8 cellular contexts compared by ENCODE assay signal in genomic region chr7:107579881-107580715, GRCh38. TPM values are rescaled to one million over a fixed set of nuclear protein-coding genes. Genes with fewer than 3 reads are reported as not detected.
A peak's percentile ranks its signal among the peaks of the same experiment; 100 is the strongest.
DNase-seq lines count a peak whose midpoint lies in the region; ATAC-seq and TF ChIP-seq lines count a peak whose summit lies in the region.

A gene with protein sequence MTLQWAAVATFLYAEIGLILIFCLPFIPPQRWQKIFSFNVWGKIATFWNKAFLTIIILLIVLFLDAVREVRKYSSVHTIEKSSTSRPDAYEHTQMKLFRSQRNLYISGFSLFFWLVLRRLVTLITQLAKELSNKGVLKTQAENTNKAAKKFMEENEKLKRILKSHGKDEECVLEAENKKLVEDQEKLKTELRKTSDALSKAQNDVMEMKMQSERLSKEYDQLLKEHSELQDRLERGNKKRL (plus strand): TSS chr7:107580246. CDS start chr7:107580773, 527 bp downstream.

- peak within 1 kb of the TSS; percentile 81 for H3K4me3 ChIP-seq in CD8-positive, alpha-beta T cell (ENCODE audit: low read depth, low read length)
- peak within 1 kb of the TSS; percentile 68 for H3K4me3 ChIP-seq in mesodermal cell (ENCODE audit: extremely low read depth, insufficient read depth, low read length, poor library complexity, severe bottlenecking)

- CTCF ChIA-PET in CD8-positive, alpha-beta T cell (lab: Charles Lee) = no interaction called here
- CTCF ChIA-PET in activated CD8-positive, alpha-beta memory T cell treated with anti-CD3 and anti-CD28 coated beads, Interleukin-2, amount 10 ng/mL, durations not matched to agents 7 days and 5 days (lab: Charles Lee) = interaction anchor here (0.9 to 1.0 kb wide), 2 partner anchors 16 to 79 kb away, joined by 3 read pairs; partner anchors contain the start of genes COG5 and DUS4L

- peaks cover 25% of the 10 kb centered on the region for H3K4me1 Mint-ChIP-seq in CD8-positive, alpha-beta T cell (ENCODE audit: low read depth)
- peaks cover 32% of the 10 kb centered on the region for H3K4me1 Mint-ChIP-seq in activated CD8-positive, alpha-beta memory T cell treated with anti-CD3 and anti-CD28 coated beads, Interleukin-2, amount 10 ng/mL, durations not matched to agents 7 days and 5 days

- 0 to 1% methylated on average over 56 to 68 of the region's 89 CpGs for WGBS in mesodermal cell (ENCODE audit: insufficient coverage in 2 of 2), 2 experiments

- no peaks in the 10 kb centered on the region for H3K36me3 ChIP-seq in CD8-positive, alpha-beta T cell (ENCODE audit: insufficient read depth, low read length)
- peaks cover 8% of the 10 kb centered on the region for H3K36me3 ChIP-seq in mesodermal cell (ENCODE audit: control insufficient read depth, insufficient read depth, low read length)

- intact Hi-C loops in CD8-positive, alpha-beta T cell (cut with DNase I, micrococcal nuclease) = loop anchor here (1.0 to 5.0 kb wide), 4 partner anchors 15 to 713 kb away; partner anchors contain the start of genes CBLL1 (in 2 of the 2) and PIK3CG (in 1 of the 2)

- in situ Hi-C loops in endometrial microvascular endothelial cells (cut with HindIII; ENCODE audit: inconsistent ontology term, low pct_unique_long_range_greater_than_20kb, low sequenced_read_pairs) = loop anchor here (25.0 kb wide), 2 partner anchors 157 to 393 kb away; partner anchors contain the start of gene CBLL1

- POLR2A ChIA-PET in CD8-positive, alpha-beta T cell (lab: Charles Lee) = interaction anchor here (0.8 to 3.7 kb wide), 3 partner anchors 13 to 57 kb away, joined by 3 to 17 read pairs (median 3); partner anchors contain the start of genes COG5 and DUS4L

- peak within 1 kb of the TSS; percentile 67 for H3K27ac ChIP-seq in CD8-positive, alpha-beta T cell (ENCODE audit: low read depth, low read length)
- peak within 1 kb of the TSS; percentile 85 for H3K27ac ChIP-seq in mesodermal cell (ENCODE audit: low read depth, low read length, severe bottlenecking)

- peaks cover 16% of the 10 kb centered on the region for H3K36me3 Mint-ChIP-seq in CD8-positive, alpha-beta T cell
- H3K36me3 Mint-ChIP-seq in activated CD8-positive, alpha-beta memory T cell treated with anti-CD3 and anti-CD28 coated beads, Interleukin-2, amount 10 ng/mL, durations not matched to agents 7 days and 5 days = peaks cover 20% of the 10 kb centered on the region

- H3K9me3 Mint-ChIP-seq in CD8-positive, alpha-beta T cell = no peaks in the 10 kb centered on the region
- no peaks in the 10 kb centered on the region for H3K9me3 Mint-ChIP-seq in activated CD8-positive, alpha-beta memory T cell treated with anti-CD3 and anti-CD28 coated beads, Interleukin-2, amount 10 ng/mL, durations not matched to agents 7 days and 5 days (ENCODE audit: low read depth)

- TF ChIP-seq CTCF in CD8-positive, alpha-beta T cell (IDR thresholded peaks at IDR 0.05) = no peak

- H3K27me3 ChIP-seq in CD8-positive, alpha-beta T cell (ENCODE audit: insufficient read depth, low read length) = no peaks in the 10 kb centered on the region

- peaks cover 14% of the 10 kb centered on the region for H3K4me1 ChIP-seq in CD8-positive, alpha-beta T cell (ENCODE audit: insufficient read depth, low read length)
- H3K4me1 ChIP-seq in mesodermal cell (ENCODE audit: control insufficient read depth, insufficient read depth, low read length, poor library complexity, severe bottlenecking) = no peaks in the 10 kb centered on the region

- peak; percentile 22 to 78 (median 57) for DNase-seq in CD8-positive, alpha-beta T cell
- peak; percentile 25 for DNase-seq in NOMO-1 treated with DMSO at 0.1 percent for 48 hours (lab: John Stamatoyannopoulos, UW; ENCODE audit: unreplicated experiment)
- DNase-seq in activated CD8-positive, alpha-beta memory T cell treated with anti-CD3 and anti-CD28 coated beads, Interleukin-2, amount 10 ng/mL, durations not matched to agents 7 days and 5 days = peak; percentile 80
- peak; percentile 22 to 54 for DNase-seq in stimulated activated CD8-positive, alpha-beta memory T cell treated with anti-CD3 and anti-CD28 coated beads, Interleukin-15, amount 100 ng/mL, for 4 hours (ENCODE audit: low read depth in 2 of 2)

- peak; percentile 95 for ATAC-seq in CD8-positive, alpha-beta T cell
- ATAC-seq in GM19351 (IDR thresholded peaks at IDR 0.05; ENCODE audit: unreplicated experiment) (peak; percentile 93), HG03469 (IDR thresholded peaks at IDR 0.05; ENCODE audit: unreplicated experiment) (peak; percentile 78)
- ATAC-seq in activated CD8-positive, alpha-beta memory T cell treated with anti-CD3 and anti-CD28 coated beads, Interleukin-2, amount 10 ng/mL, durations not matched to agents 7 days and 5 days = peak; percentile 96

- H3K9me3 ChIP-seq in CD8-positive, alpha-beta T cell (ENCODE audit: low read length) = no peaks in the 10 kb centered on the region
- no peaks in the 10 kb centered on the region for H3K9me3 ChIP-seq in mesodermal cell (ENCODE audit: control insufficient read depth, low read length)

- peak within 1 kb of the TSS; percentile 91 for H3K27ac Mint-ChIP-seq in CD8-positive, alpha-beta T cell
- peak within 1 kb of the TSS; percentile 93 for H3K27ac Mint-ChIP-seq in activated CD8-positive, alpha-beta memory T cell treated with anti-CD3 and anti-CD28 coated beads, Interleukin-2, amount 10 ng/mL, durations not matched to agents 7 days and 5 days

- peak within 1 kb of the TSS; percentile 90 for H3K4me3 Mint-ChIP-seq in CD8-positive, alpha-beta T cell
- peak within 1 kb of the TSS; percentile 90 for H3K4me3 Mint-ChIP-seq in activated CD8-positive, alpha-beta memory T cell treated with anti-CD3 and anti-CD28 coated beads, Interleukin-2, amount 10 ng/mL, durations not matched to agents 7 days and 5 days

- no peaks in the 10 kb centered on the region for H3K27me3 Mint-ChIP-seq in CD8-positive, alpha-beta T cell (ENCODE audit: low read depth)
- H3K27me3 Mint-ChIP-seq in activated CD8-positive, alpha-beta memory T cell treated with anti-CD3 and anti-CD28 coated beads, Interleukin-2, amount 10 ng/mL, durations not matched to agents 7 days and 5 days = no peaks in the 10 kb centered on the region

RNA-seq across cellular contexts. Expression of the gene that starts here (rescaled TPM):
- 1 to 10 TPM; 7.9 to 9.0 TPM for total RNA-seq in CD8-positive, alpha-beta T cell
- 10 to 100 TPM; 42.7 to 47.1 TPM for total RNA-seq in activated CD8-positive, alpha-beta memory T cell treated with anti-CD3 and anti-CD28 coated beads, Interleukin-2, amount 10 ng/mL, durations not matched to agents 7 days and 5 days
- total RNA-seq in endometrial microvascular endothelial cells (ENCODE audit: inconsistent ontology term) = 311 TPM
- 44.4 TPM for polyA plus RNA-seq in mesodermal cell (2013, experiment 1 of 2)
- 54.9 TPM for polyA plus RNA-seq in mesodermal cell (2013, experiment 2 of 2)

Comparison
In these comparisons a context has a peak if more than half of its experiments do, and no peak if none do; other contexts are left out.
1. Peak in every context shown above with its lines: DNase-seq, ATAC-seq, H3K4me3 ChIP-seq and H3K27ac ChIP-seq.
2. RNA of the gene that starts here (total RNA-seq): 311 TPM in endometrial microvascular endothelial cells (single experiment) and 42.7 to 47.1 TPM in activated CD8-positive, alpha-beta memory T cell treated with anti-CD3 and anti-CD28 coated beads, Interleukin-2, amount 10 ng/mL, durations not matched to agents 7 days and 5 days; 7.9 to 9.0 TPM in CD8-positive, alpha-beta T cell; every median in the first group is over 4 times any median in the second.
3. DNase-seq: peak in every context shown above with its lines; median percentile 80 in activated CD8-positive, alpha-beta memory T cell treated with anti-CD3 and anti-CD28 coated beads, Interleukin-2, amount 10 ng/mL, durations not matched to agents 7 days and 5 days; 57 in CD8-positive, alpha-beta T cell; 38 in stimulated activated CD8-positive, alpha-beta memory T cell treated with anti-CD3 and anti-CD28 coated beads, Interleukin-15, amount 100 ng/mL, for 4 hours; 25 in NOMO-1 treated with DMSO at 0.1 percent for 48 hours.